19 cellular contexts compared by ENCODE assay signal in genomic region chr12:77814361-77814760, GRCh38. TPM values are rescaled to one million over a fixed set of nuclear protein-coding genes. Genes with fewer than 3 reads are reported as not detected.
"Had no signal": no experiment of that assay in that cellular context is flagged by ENCODE, and none has a peak within 500 bp of the region (broad histone marks: within the 10 kb centered on the region; RNA-seq: fewer than 3 reads in every experiment).

No MANE protein-coding gene starts in this region.

- H3K4me1 ChIP-seq: adrenal gland, body of pancreas, gastrocnemius medialis, prostate gland had no signal

- H3K36me3 Mint-ChIP-seq: natural killer cell treated with Interleukin-12 subunit alpha and Interleukin-12 subunit beta and Interleukin-15 and Interleukin-18, amount 100 ng/mL, for 72 hours; type B pancreatic cell had no signal

- H3K27me3 Mint-ChIP-seq: activated B cell treated with CpG ODN at 0.5 μM for 24 hours; activated CD4-positive, alpha-beta T cell treated with anti-CD3 and anti-CD28 coated beads, Interleukin-2, amount 10 ng/mL, durations not matched to agents 24 days and 14 days; central memory CD8-positive, alpha-beta T cell; natural killer cell treated with Interleukin-12 subunit alpha and Interleukin-12 subunit beta and Interleukin-15 and Interleukin-18, amount 100 ng/mL, for 72 hours; type B pancreatic cell had no signal

- DNase-seq: activated B cell treated with CpG ODN at 0.5 μM for 24 hours; activated CD4-positive, alpha-beta T cell treated with anti-CD3 and anti-CD28 coated beads, Interleukin-2, amount 10 ng/mL, durations not matched to agents 24 days and 14 days; activated CD8-positive, alpha-beta memory T cell treated with anti-CD3 and anti-CD28 coated beads for 24 hours; activated naive CD4-positive, alpha-beta T cell treated with anti-CD3 and anti-CD28 coated beads, Interleukin-2, amount 50 U/mL, for 16 hours; adrenal gland; body of pancreas; effector memory CD4-positive, alpha-beta T cell; gastrocnemius medialis; heart right ventricle; islet precursor cell; mucosa of descending colon; nucleus accumbens; stimulated activated naive CD4-positive, alpha-beta T cell had no signal

- H3K36me3 ChIP-seq: adrenal gland, gastrocnemius medialis, heart right ventricle, prostate gland had no signal

- ATAC-seq: body of pancreas; gastrocnemius medialis; heart right ventricle; left lobe of liver; mucosa of descending colon; natural killer cell treated with Interleukin-12 subunit alpha and Interleukin-12 subunit beta and Interleukin-15 and Interleukin-18, amount 100 ng/mL, for 72 hours; sciatic nerve had no signal

- H3K27ac ChIP-seq: adrenal gland, body of pancreas, gastrocnemius medialis, heart right ventricle, prostate gland had no signal

- H3K4me3 ChIP-seq: adrenal gland, body of pancreas, gastrocnemius medialis, heart right ventricle, mucosa of descending colon, prostate gland had no signal

- H3K9me3 ChIP-seq: adrenal gland, body of pancreas, gastrocnemius medialis, heart right ventricle, mucosa of descending colon, prostate gland had no signal

- H3K4me3 Mint-ChIP-seq: activated B cell treated with CpG ODN at 0.5 μM for 24 hours; activated CD4-positive, alpha-beta T cell treated with anti-CD3 and anti-CD28 coated beads, Interleukin-2, amount 10 ng/mL, durations not matched to agents 24 days and 14 days; central memory CD8-positive, alpha-beta T cell; natural killer cell treated with Interleukin-12 subunit alpha and Interleukin-12 subunit beta and Interleukin-15 and Interleukin-18, amount 100 ng/mL, for 72 hours; type B pancreatic cell had no signal

- H3K9me3 Mint-ChIP-seq: activated B cell treated with CpG ODN at 0.5 μM for 24 hours; activated CD4-positive, alpha-beta T cell treated with anti-CD3 and anti-CD28 coated beads, Interleukin-2, amount 10 ng/mL, durations not matched to agents 24 days and 14 days; central memory CD8-positive, alpha-beta T cell; type B pancreatic cell had no signal

- H3K4me1 Mint-ChIP-seq: activated B cell treated with CpG ODN at 0.5 μM for 24 hours; activated CD4-positive, alpha-beta T cell treated with anti-CD3 and anti-CD28 coated beads, Interleukin-2, amount 10 ng/mL, durations not matched to agents 24 days and 14 days; central memory CD8-positive, alpha-beta T cell had no signal

- H3K27ac Mint-ChIP-seq: activated B cell treated with CpG ODN at 0.5 μM for 24 hours; activated CD4-positive, alpha-beta T cell treated with anti-CD3 and anti-CD28 coated beads, Interleukin-2, amount 10 ng/mL, durations not matched to agents 24 days and 14 days; natural killer cell treated with Interleukin-12 subunit alpha and Interleukin-12 subunit beta and Interleukin-15 and Interleukin-18, amount 100 ng/mL, for 72 hours; type B pancreatic cell had no signal

RNA-seq across cellular contexts. Expression of gene NAV3, which starts 16.3 kb away (rescaled TPM):
- total RNA-seq: activated B cell treated with CpG ODN at 0.5 μM for 24 hours; activated CD4-positive, alpha-beta T cell treated with anti-CD3 and anti-CD28 coated beads, Interleukin-2, amount 10 ng/mL, durations not matched to agents 24 days and 14 days; natural killer cell treated with Interleukin-12 subunit alpha and Interleukin-12 subunit beta and Interleukin-15 and Interleukin-18, amount 100 ng/mL, for 72 hours had no signal
